In the genomic region with DNA sequence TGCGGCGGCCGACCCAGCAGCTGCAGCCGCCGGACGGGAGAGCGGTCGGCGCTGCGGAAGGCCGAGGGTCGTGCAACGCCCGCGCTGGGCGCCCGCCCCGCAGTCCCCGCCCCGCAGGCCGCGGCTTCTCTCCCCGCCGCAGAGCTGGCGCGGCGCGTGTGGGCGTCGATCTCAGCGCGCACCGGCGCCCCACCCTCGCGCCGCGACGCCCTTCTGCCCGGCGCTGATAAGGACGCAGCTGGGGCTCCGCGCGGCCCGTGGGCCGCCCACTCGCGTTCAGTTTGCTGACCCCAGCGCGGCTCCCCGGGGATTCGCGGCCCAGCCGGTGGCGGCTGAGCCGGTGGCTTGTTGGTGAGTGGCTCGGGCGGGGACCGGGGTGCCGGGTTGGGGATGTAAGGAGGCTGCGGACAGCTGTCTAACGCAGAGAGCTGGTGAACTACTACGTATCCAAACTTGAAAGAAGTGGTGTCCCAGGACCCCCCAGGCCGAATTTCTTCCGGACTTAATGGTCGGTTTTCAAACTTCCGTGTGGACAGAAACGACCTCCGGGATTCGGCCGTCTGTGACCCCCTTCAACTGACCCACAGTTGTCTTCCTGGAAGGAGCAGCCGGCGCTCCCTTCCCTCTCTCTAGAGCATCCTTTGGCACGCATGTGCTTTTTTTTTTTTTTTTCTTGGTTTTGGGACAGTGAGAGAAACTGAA, we compare ENCODE assay signal across 8 cellular contexts. TPM values are rescaled to one million over a fixed set of nuclear protein-coding genes. Genes with fewer than 3 reads are reported as not detected.
A peak's percentile ranks its signal among the peaks of the same experiment; 100 is the strongest.
DNase-seq lines count a peak whose midpoint lies in the region; FAIRE-seq and TF ChIP-seq lines count a peak whose summit lies in the region.

No MANE protein-coding gene starts in this region.

- DNase-seq in SIG-M5 treated with dmso at 0.1 percent for 504 hours (lab: John Stamatoyannopoulos, UW; ENCODE audit: unreplicated experiment) (peak; percentile 8), SIG-M5 (lab: John Stamatoyannopoulos, UW) (no peak), frontal cortex (ENCODE audit: low spot score in 2 of 2) (peak; percentile 52 to 61), neural crest cell (ENCODE audit: low read depth, low spot score) (peak; percentile 25), putamen (ENCODE audit: low spot score) (no peak), amniotic stem cell (lab: John Stamatoyannopoulos, UW) (no peak)
- DNase-seq in activated T-cell treated with anti-CD3 and anti-CD28 coated beads, Interleukin-2, amount 50 U/mL, for 48 hours, result peak; percentile 43 to 52

- H3K9me3 ChIP-seq in HUES64 (ENCODE audit: insufficient read depth, low read depth, low read length), result no peaks in the 10 kb centered on the region

- 1% methylated on average over 75 of the region's 75 CpGs for WGBS in HUES64

- peak overlapping the region; percentile 92 for H3K4me3 Mint-ChIP-seq in neural crest cell

- H3K27ac ChIP-seq in HUES64 (ENCODE audit: low read depth, low read length), result no peak overlapping the region

- peaks cover 60% of the 10 kb centered on the region for H3K27me3 Mint-ChIP-seq in neural crest cell (ENCODE audit: low read depth)

- H3K9ac ChIP-seq in HUES64 (ENCODE audit: low read depth, low read length), result peak overlapping the region; percentile 47; the same call in 1 of the 2 replicates

- peak overlapping the region; percentile 99 for H3K4me3 ChIP-seq in HUES64 (ENCODE audit: low read length)

- H3K9me3 Mint-ChIP-seq in neural crest cell, result no peaks in the 10 kb centered on the region

- no peak for FAIRE-seq in frontal cortex (lab: Jason Lieb, UNC)

- peaks cover 48% of the 10 kb centered on the region for H3K27me3 ChIP-seq in HUES64 (ENCODE audit: insufficient read depth, low read length)

- H3K36me3 ChIP-seq in HUES64 (ENCODE audit: insufficient read depth, low read length), result peaks cover 5% of the 10 kb centered on the region; the same call in 1 of the 2 replicates

- TF ChIP-seq CTCF in neural crest cell (conservative IDR thresholded peaks at IDR 0.05), result no peak

- peaks cover 62% of the 10 kb centered on the region for H3K4me1 Mint-ChIP-seq in neural crest cell

- H3K4me1 ChIP-seq in HUES64 (ENCODE audit: insufficient read depth, low read length), result peaks cover 10% of the 10 kb centered on the region; the same call in 1 of the 2 replicates

- peak overlapping the region; percentile 8 for H3K27ac Mint-ChIP-seq in neural crest cell (ENCODE audit: unreplicated experiment)

- peaks cover 14% of the 10 kb centered on the region for H3K36me3 Mint-ChIP-seq in neural crest cell (ENCODE audit: low read depth)

RNA-seq across cellular contexts. Expression of gene FHDC1, which starts 1.6 kb away (rescaled TPM):
- polyA plus RNA-seq in HUES64 (2013, experiment 1 of 2), result 10.4 TPM
- 8.2 TPM for polyA plus RNA-seq in HUES64 (2013, experiment 2 of 2)
- 5.7 TPM for total RNA-seq in frontal cortex
- 52.0 and 54.5 TPM in 2 replicates for total RNA-seq in neural crest cell

Comparison
In these comparisons a context has a peak if more than half of its experiments do, and no peak if none do; other contexts are left out.
1. DNase-seq: peak in SIG-M5 treated with dmso at 0.1 percent for 504 hours (single experiment), activated T-cell treated with anti-CD3 and anti-CD28 coated beads, Interleukin-2, amount 50 U/mL, for 48 hours (2 of 2), frontal cortex (2 of 2) and neural crest cell (single experiment); none in SIG-M5 (single experiment), putamen (single experiment) and amniotic stem cell (single experiment).